In genomic region chr17:4939554-4939803, GRCh38 we compare ENCODE assay signal across 1 cellular context.
A peak's percentile ranks its signal among the peaks of the same experiment; 100 is the strongest.
TF ChIP-seq lines count a peak whose summit lies in the region.

No MANE protein-coding gene starts in this region.

TF ChIP-seq in HCT116, 20 proteins besides CTCF, POLR2A, EP300 and RAD21:
- no peak for TF ChIP-seq ZBTB33 (IDR thresholded peaks at IDR 0.05; ENCODE audit: extremely low read depth, insufficient replicate concordance, low read length)
- no peak for TF ChIP-seq FOSL1 (IDR thresholded peaks at IDR 0.05; ENCODE audit: low read depth)
- TF ChIP-seq EZH2phosphoT487 (IDR thresholded peaks at IDR 0.05; ENCODE audit: borderline replicate concordance) = no peak
- TF ChIP-seq SP1 (IDR thresholded peaks at IDR 0.05; ENCODE audit: low read depth) = no peak
- peak; percentile 60; the same call in 1 of the 2 replicates for TF ChIP-seq ZFX (IDR thresholded peaks at IDR 0.05)
- no peak for TF ChIP-seq YY1 (IDR thresholded peaks at IDR 0.05; ENCODE audit: extremely low read depth, insufficient replicate concordance, low read depth, low read length)
- TF ChIP-seq MAX (IDR thresholded peaks at IDR 0.05) = no peak
- no peak for TF ChIP-seq ZNF274 (IDR thresholded peaks at IDR 0.05; ENCODE audit: low read depth, low read length)
